ENCODE assay signal across 14 cellular contexts in the genomic region with DNA sequence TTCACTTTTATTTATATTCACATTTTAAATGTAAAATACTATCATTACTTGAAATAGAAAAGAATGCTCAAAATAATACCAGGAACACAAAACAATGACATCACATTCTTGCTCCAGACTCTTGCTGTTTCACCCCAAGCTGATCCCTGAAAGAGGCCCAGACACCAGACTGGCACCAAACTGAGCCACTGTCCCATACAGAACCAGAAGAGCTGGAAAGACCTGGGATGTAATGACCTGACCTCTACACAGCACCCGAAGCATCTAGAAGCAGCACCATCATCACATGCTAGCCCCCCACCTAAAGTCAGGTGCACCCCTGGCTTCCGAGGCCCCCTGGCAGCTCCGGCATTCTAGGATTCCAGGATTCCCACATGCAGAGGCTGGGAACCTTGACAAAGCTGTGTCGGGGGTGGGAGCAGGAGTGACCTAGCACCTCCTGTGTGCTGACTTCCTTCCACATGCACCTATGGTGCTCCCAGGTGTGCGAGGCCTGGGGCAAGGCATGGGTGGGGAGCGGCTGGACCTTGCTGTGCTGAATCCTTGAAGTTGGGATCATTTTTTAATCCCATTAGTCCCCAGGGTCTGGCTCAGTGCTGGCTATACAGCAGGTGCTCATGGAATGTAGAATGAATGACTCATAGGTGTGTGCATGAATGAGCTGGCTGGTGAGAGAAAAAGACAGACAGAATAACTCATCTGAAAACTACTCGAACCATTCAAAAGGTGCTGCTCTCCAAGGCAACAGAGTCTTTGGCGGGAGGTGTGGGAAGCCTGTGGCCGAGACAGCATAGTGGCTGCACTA.
DNase-seq lines count a peak whose midpoint lies in the region; ATAC-seq and TF ChIP-seq lines count a peak whose summit lies in the region.
"Had no signal": no experiment of that assay in that cellular context is flagged by ENCODE, and none has a peak within 500 bp of the region (broad histone marks: within the 10 kb centered on the region; RNA-seq: fewer than 3 reads in every experiment).

No MANE protein-coding gene starts in this region.

- H3K9me3 ChIP-seq in left ventricle myocardium inferior (replicated peaks) (no peaks in the 10 kb centered on the region), PC-3 (ENCODE audit: low read length) (no peaks in the 10 kb centered on the region)
- H3K9me3 ChIP-seq: BE2C, vagina had no signal

- H3K9me3 Mint-ChIP-seq in stimulated activated effector memory CD8-positive, alpha-beta T cell treated with anti-CD3 and anti-CD28 coated beads, Interleukin-12 subunit alpha, Interleukin-12 subunit beta, amount 100 ng/mL, for 72 hours = no peaks in the 10 kb centered on the region
- H3K9me3 Mint-ChIP-seq: central memory CD8-positive, alpha-beta T cell; naive thymus-derived CD8-positive, alpha-beta T cell had no signal

- DNase-seq in Right ventricle myocardium inferior (ENCODE audit: missing footprints) (peak; percentile 18), left ventricle myocardium inferior (no peak), PC-3 (peak; percentile 97), epithelial cell of prostate (ENCODE audit: low read depth, low spot score) (peak; percentile 65), NAMALWA (ENCODE audit: low spot score) (no peak), NCI-H2227 (lab: John Stamatoyannopoulos, UW; ENCODE audit: unreplicated experiment) (no peak)
- DNase-seq in stimulated activated effector memory CD8-positive, alpha-beta T cell treated with anti-CD3 and anti-CD28 coated beads, Interleukin-12 subunit alpha, Interleukin-12 subunit beta, amount 100 ng/mL, for 72 hours (ENCODE audit: low spot score in 2 of 2) = no peak
- DNase-seq: activated CD4-positive, CD25-positive, alpha-beta regulatory T cell; BE2C; GOT3; naive thymus-derived CD8-positive, alpha-beta T cell had no signal

- no peak overlapping the region for H2AFZ ChIP-seq in PC-3 (ENCODE audit: low read length)

- no peak overlapping the region for H3K4me3 ChIP-seq in left ventricle myocardium inferior
- no peak overlapping the region for H3K4me3 ChIP-seq in PC-3 (ENCODE audit: low read length)
- H3K4me3 ChIP-seq: vagina had no signal

- no peak overlapping the region for H3K27ac Mint-ChIP-seq in stimulated activated effector memory CD8-positive, alpha-beta T cell treated with anti-CD3 and anti-CD28 coated beads, Interleukin-12 subunit alpha, Interleukin-12 subunit beta, amount 100 ng/mL, for 72 hours

- peaks cover 32% of the 10 kb centered on the region for H3K79me2 ChIP-seq in PC-3 (ENCODE audit: low read length)

- BruUV-seq in PC-3 (replicated peaks; lab: Mats Ljungman, UMichigan) = no TSS peak

- TF ChIP-seq CTCF in left ventricle myocardium inferior (IDR thresholded peaks at IDR 0.05; ENCODE audit: borderline replicate concordance) = no peak
- TF ChIP-seq CTCF in PC-3 (conservative IDR thresholded peaks at IDR 0.05; ENCODE audit: low read depth, low read length) = no peak

- H3K4me2 ChIP-seq in PC-3 (ENCODE audit: low read length) = peak overlapping the region; percentile 54

- H3K27me3 ChIP-seq in left ventricle myocardium inferior (ENCODE audit: low read depth) (peaks cover 32% of the 10 kb centered on the region), PC-3 (ENCODE audit: low read length) (no peaks in the 10 kb centered on the region)
- H3K27me3 ChIP-seq: BE2C, vagina had no signal

- no peaks in the 10 kb centered on the region for H3K9me2 ChIP-seq in PC-3 (replicated peaks; ENCODE audit: low read length)

- intact Hi-C loops in Right ventricle myocardium inferior (cut with DNase I) = no loop called here
- intact Hi-C loops in left ventricle myocardium inferior (cut with micrococcal nuclease) = no loop called here
- intact Hi-C loops in PC-3 (cut with micrococcal nuclease) = loop anchor here (1.0 to 5.0 kb wide), 3 partner anchors 23 to 112 kb away; no protein-coding TSS in a partner anchor

- H3K36me3 Mint-ChIP-seq in stimulated activated effector memory CD8-positive, alpha-beta T cell treated with anti-CD3 and anti-CD28 coated beads, Interleukin-12 subunit alpha, Interleukin-12 subunit beta, amount 100 ng/mL, for 72 hours = no peaks in the 10 kb centered on the region
- H3K36me3 Mint-ChIP-seq: naive thymus-derived CD8-positive, alpha-beta T cell had no signal

- ATAC-seq in Right ventricle myocardium inferior (no peak), PC-3 (peak; percentile 87), GM19395 (IDR thresholded peaks at IDR 0.05; ENCODE audit: unreplicated experiment) (no peak)
- ATAC-seq in stimulated activated effector memory CD8-positive, alpha-beta T cell treated with anti-CD3 and anti-CD28 coated beads, Interleukin-12 subunit alpha, Interleukin-12 subunit beta, amount 100 ng/mL, for 72 hours = peak; percentile 74
- ATAC-seq: naive thymus-derived CD8-positive, alpha-beta T cell had no signal

- H3K36me3 ChIP-seq in left ventricle myocardium inferior (no peaks in the 10 kb centered on the region), PC-3 (ENCODE audit: low read depth, low read length) (no peaks in the 10 kb centered on the region)
- H3K36me3 ChIP-seq: BE2C, vagina had no signal

- no peaks in the 10 kb centered on the region for H4K20me1 ChIP-seq in PC-3 (ENCODE audit: low read length)

- no peak overlapping the region for H3K4me3 Mint-ChIP-seq in stimulated activated effector memory CD8-positive, alpha-beta T cell treated with anti-CD3 and anti-CD28 coated beads, Interleukin-12 subunit alpha, Interleukin-12 subunit beta, amount 100 ng/mL, for 72 hours
- H3K4me3 Mint-ChIP-seq: central memory CD8-positive, alpha-beta T cell; naive thymus-derived CD8-positive, alpha-beta T cell had no signal

- no peaks in the 10 kb centered on the region for H3K4me1 Mint-ChIP-seq in stimulated activated effector memory CD8-positive, alpha-beta T cell treated with anti-CD3 and anti-CD28 coated beads, Interleukin-12 subunit alpha, Interleukin-12 subunit beta, amount 100 ng/mL, for 72 hours
- H3K4me1 Mint-ChIP-seq: central memory CD8-positive, alpha-beta T cell had no signal

- CTCF ChIA-PET in PC-3 (lab: Charles Lee) = interaction anchor here (0.6 to 1.5 kb wide), 4 partner anchors 12 to 511 kb away, joined by 3 to 9 read pairs (median 4); no protein-coding TSS in a partner anchor

- peaks cover 3% of the 10 kb centered on the region for H3F3A ChIP-seq in PC-3 (ENCODE audit: low read length, unreplicated experiment)

- H3K9ac ChIP-seq in PC-3 (ENCODE audit: low read length) = peak overlapping the region; percentile 15; the same call in 1 of the 2 replicates

- no peak overlapping the region for H3K27ac ChIP-seq in left ventricle myocardium inferior (replicated peaks)
- H3K27ac ChIP-seq in PC-3 (ENCODE audit: low read length) = peak overlapping the region; percentile 76
- peak overlapping the region; percentile 15 for H3K27ac ChIP-seq in epithelial cell of prostate
- H3K27ac ChIP-seq: vagina had no signal

- H3K4me1 ChIP-seq in left ventricle myocardium inferior = peaks cover 3% of the 10 kb centered on the region
- H3K4me1 ChIP-seq in PC-3 (ENCODE audit: insufficient read depth, low read length) = peaks cover 45% of the 10 kb centered on the region
- H3K4me1 ChIP-seq: BE2C, vagina had no signal

- POLR2A ChIA-PET in PC-3 (lab: Charles Lee; ENCODE audit: unreplicated experiment) = interaction anchor here (0.5 to 1.1 kb wide), 4 partner anchors 12 to 126 kb away, joined by 3 to 4 read pairs (median 3); no protein-coding TSS in a partner anchor

Comparison
In these comparisons a context has a peak if more than half of its experiments do, and no peak if none do; other contexts are left out.
1. DNase-seq: peak in Right ventricle myocardium inferior (single experiment), PC-3 (single experiment) and epithelial cell of prostate (single experiment); none in left ventricle myocardium inferior (single experiment), stimulated activated effector memory CD8-positive, alpha-beta T cell treated with anti-CD3 and anti-CD28 coated beads, Interleukin-12 subunit alpha, Interleukin-12 subunit beta, amount 100 ng/mL, for 72 hours (0 of 2), NAMALWA (single experiment) and NCI-H2227 (single experiment).
2. ATAC-seq: peak in PC-3 (single experiment) and stimulated activated effector memory CD8-positive, alpha-beta T cell treated with anti-CD3 and anti-CD28 coated beads, Interleukin-12 subunit alpha, Interleukin-12 subunit beta, amount 100 ng/mL, for 72 hours (single experiment); none in Right ventricle myocardium inferior (single experiment) and GM19395 (single experiment).